Comparison of ENCODE assay signal across 8 cellular contexts in genomic region chr10:120221873-120222485, GRCh38.
DNase-seq lines count a peak whose midpoint lies in the region; ATAC-seq lines count a peak whose summit lies in the region.

No MANE protein-coding gene starts in this region.

- H3K9me3 ChIP-seq in SK-N-MC (ENCODE audit: low read depth, low read length), result no peaks in the 10 kb centered on the region

- H3K36me3 ChIP-seq in SK-N-MC (ENCODE audit: insufficient read depth, low read length), result no peaks in the 10 kb centered on the region

- no peak overlapping the region for H3K27ac ChIP-seq in SK-N-MC

- peak; percentile 11 for DNase-seq in DMS153 treated with DMSO at 0.1 percent for 48 hours (lab: John Stamatoyannopoulos, UW; ENCODE audit: unreplicated experiment)
- no peak for DNase-seq in DMS153 (lab: John Stamatoyannopoulos, UW)
- peak; percentile 60 for DNase-seq in HuH-7.5 (ENCODE audit: low spot score)
- peak; percentile 6 for DNase-seq in SK-N-MC (ENCODE audit: low read depth, low spot score)
- peak; percentile 57 for DNase-seq in iPS DF 19.7 (ENCODE audit: low read depth, low spot score)
- no peak for DNase-seq in CD1c-positive myeloid dendritic cell (ENCODE audit: extremely low spot score)

- no peak overlapping the region for H3K4me3 ChIP-seq in SK-N-MC

- ATAC-seq in GM18511 (IDR thresholded peaks at IDR 0.05; ENCODE audit: unreplicated experiment), result no peak
- ATAC-seq in GM21786 (IDR thresholded peaks at IDR 0.05; ENCODE audit: unreplicated experiment), result no peak

- H3K9ac ChIP-seq in SK-N-MC (ENCODE audit: insufficient read length), result no peak overlapping the region

Comparison
In these comparisons a context has a peak if more than half of its experiments do, and no peak if none do; other contexts are left out.
1. DNase-seq: peak in DMS153 treated with DMSO at 0.1 percent for 48 hours (single experiment), HuH-7.5 (single experiment), SK-N-MC (single experiment) and iPS DF 19.7 (single experiment); none in DMS153 (single experiment) and CD1c-positive myeloid dendritic cell (single experiment).